In the genomic region with DNA sequence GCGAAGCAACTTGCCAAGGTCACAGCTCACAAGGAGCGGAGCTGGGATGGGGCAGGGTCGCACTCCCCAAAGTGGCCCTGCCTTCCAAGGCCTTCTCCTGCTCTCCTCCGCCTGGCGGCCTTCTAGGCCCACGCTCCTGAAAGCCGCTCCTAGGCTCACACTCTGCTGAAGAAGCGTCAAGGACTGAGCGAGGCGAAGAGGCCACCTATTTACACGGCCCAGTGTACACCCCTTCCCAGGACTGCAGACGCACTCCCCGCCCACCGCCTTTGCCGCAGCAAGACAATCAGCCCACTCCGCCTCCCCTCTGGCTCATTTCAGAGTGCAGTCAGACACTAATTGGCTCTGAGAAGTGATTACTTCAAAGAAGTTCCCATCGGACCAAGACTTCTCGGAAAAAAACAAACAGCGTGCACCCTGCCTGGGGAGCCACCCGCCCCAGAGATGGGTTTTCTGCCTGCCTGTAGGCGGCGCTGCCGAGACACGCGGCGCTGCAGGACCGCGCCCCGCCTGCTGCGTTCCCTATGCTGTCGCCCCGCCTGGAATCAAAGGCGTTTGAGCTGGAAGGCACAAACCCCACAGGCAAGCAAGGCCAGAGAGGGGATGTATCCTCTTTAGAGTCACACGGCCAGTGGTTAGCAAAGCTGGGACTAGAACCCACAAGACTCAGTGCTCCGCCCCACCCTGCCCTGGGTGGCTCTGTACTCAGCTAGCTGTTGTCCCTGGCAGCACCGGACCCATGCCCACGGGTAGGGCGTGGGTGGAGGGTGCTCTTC, we compare ENCODE assay signal across 11 cellular contexts.
DNase-seq lines count a peak whose midpoint lies in the region; ATAC-seq and TF ChIP-seq lines count a peak whose summit lies in the region.
"Had no signal": no experiment of that assay in that cellular context is flagged by ENCODE, and none has a peak within 500 bp of the region (broad histone marks: within the 10 kb centered on the region; RNA-seq: fewer than 3 reads in every experiment).

No MANE protein-coding gene starts in this region.

- TF ChIP-seq CTCF in AG09309 (IDR thresholded peaks at IDR 0.05; ENCODE audit: control insufficient read depth, insufficient read depth, low read depth, low read length, missing control alignments) (peak; percentile 11), GM20000 (IDR thresholded peaks at IDR 0.05; ENCODE audit: extremely low read depth, missing control alignments) (peak; percentile 65), brain (conservative IDR thresholded peaks at IDR 0.05) (peak; percentile 46 to 74), left lung (IDR thresholded peaks at IDR 0.05) (peak; percentile 31 to 53)

- no peak overlapping the region for H3K4me3 Mint-ChIP-seq in brain

- H3K36me3 ChIP-seq in left lung: no peaks in the 10 kb centered on the region
- H3K36me3 ChIP-seq: spleen had no signal

- H3K27ac Mint-ChIP-seq in brain: peak overlapping the region in 3 of 5 experiments; percentile 14 to 59 (median 40)

- H3K36me3 Mint-ChIP-seq in brain: no peaks in the 10 kb centered on the region

- no peak overlapping the region for H3K27ac ChIP-seq in left lung
- H3K27ac ChIP-seq: coronary artery, spleen had no signal

- DNase-seq in AG09309 (ENCODE audit: low read depth): no peak
- no peak for DNase-seq in GM20000 (ENCODE audit: low spot score)
- peak in 1 of 2 donors; percentile 82 for DNase-seq in left lung
- DNase-seq in RKO (ENCODE audit: low spot score): no peak
- no peak for DNase-seq in activated CD8-positive, alpha-beta memory T cell treated with anti-CD3 and anti-CD28 coated beads for 24 hours
- DNase-seq in ureter (ENCODE audit: low spot score): no peak
- DNase-seq: NCI-H1436, spleen had no signal

- peaks cover 0 to 5% (median 0%) of the 10 kb centered on the region in 5 experiments for H3K9me3 Mint-ChIP-seq in brain

- H3K9me3 ChIP-seq in left lung: no peaks in the 10 kb centered on the region
- H3K9me3 ChIP-seq: spleen had no signal

- H3K4me1 Mint-ChIP-seq in brain: peaks cover 50% of the 10 kb centered on the region

- intact Hi-C loops in left lung (cut with DNase I): no loop called here

- ATAC-seq in left lung: peak; percentile 87
- no peak for ATAC-seq in GM19455 (IDR thresholded peaks at IDR 0.05; ENCODE audit: unreplicated experiment)

- H3K27me3 Mint-ChIP-seq in brain: peaks cover 3% of the 10 kb centered on the region

- H3K4me1 ChIP-seq in left lung: no peaks in the 10 kb centered on the region
- H3K4me1 ChIP-seq: spleen had no signal

- no peak overlapping the region for H3K4me3 ChIP-seq in AG09309 (ENCODE audit: control insufficient read depth, low read depth, low read length)
- no peak overlapping the region for H3K4me3 ChIP-seq in left lung
- H3K4me3 ChIP-seq: coronary artery, spleen had no signal

- H3K27me3 ChIP-seq in left lung: peaks cover 0 to 21% of the 10 kb centered on the region in 2 donors

Comparison
In these comparisons a context has a peak if more than half of its experiments do, and no peak if none do; other contexts are left out.
1. CTCF ChIP-seq: peak in every context shown above with its lines; median percentile 65 in GM20000; 60 in brain; 42 in left lung; 11 in AG09309.